In genomic region chr7:22896917-22897316, GRCh38 we compare ENCODE assay signal across 21 cellular contexts.
DNase-seq lines count a peak whose midpoint lies in the region; ATAC-seq and TF ChIP-seq lines count a peak whose summit lies in the region.
"Had no signal": no experiment of that assay in that cellular context is flagged by ENCODE, and none has a peak within 500 bp of the region (broad histone marks: within the 10 kb centered on the region; RNA-seq: fewer than 3 reads in every experiment).

No MANE protein-coding gene starts in this region.

- H3K27ac Mint-ChIP-seq in natural killer cell treated with Interleukin-12 subunit alpha and Interleukin-12 subunit beta and Interleukin-15 and Interleukin-18, amount 100 ng/mL, for 72 hours = peak overlapping the region in 1 of 2 donors; percentile 47
- H3K27ac Mint-ChIP-seq in natural killer cell = no peak overlapping the region
- H3K27ac Mint-ChIP-seq in activated CD8-positive, alpha-beta T cell treated with anti-CD3 and anti-CD28 coated beads for 36 hours = no peak overlapping the region
- H3K27ac Mint-ChIP-seq: CD14-positive monocyte; naive thymus-derived CD4-positive, alpha-beta T cell had no signal

- no peaks in the 10 kb centered on the region for H3K9me3 Mint-ChIP-seq in natural killer cell treated with Interleukin-12 subunit alpha and Interleukin-12 subunit beta and Interleukin-15 and Interleukin-18, amount 100 ng/mL, for 72 hours
- H3K9me3 Mint-ChIP-seq in natural killer cell = no peaks in the 10 kb centered on the region
- H3K9me3 Mint-ChIP-seq in activated CD8-positive, alpha-beta T cell treated with anti-CD3 and anti-CD28 coated beads for 36 hours = no peaks in the 10 kb centered on the region

- intact Hi-C loops in natural killer cell (cut with micrococcal nuclease) (no loop called here), vagina (cut with DNase I) (no loop called here)
- intact Hi-C loops in activated CD8-positive, alpha-beta T cell treated with anti-CD3 and anti-CD28 coated beads for 36 hours (cut with micrococcal nuclease) = no loop called here

- H3K4me1 Mint-ChIP-seq in natural killer cell treated with Interleukin-12 subunit alpha and Interleukin-12 subunit beta and Interleukin-15 and Interleukin-18, amount 100 ng/mL, for 72 hours (ENCODE audit: low read depth in 2 of 2) = peaks cover 7 to 12% of the 10 kb centered on the region in 2 donors
- H3K4me1 Mint-ChIP-seq in natural killer cell = no peaks in the 10 kb centered on the region
- peaks cover 4% of the 10 kb centered on the region for H3K4me1 Mint-ChIP-seq in activated CD8-positive, alpha-beta T cell treated with anti-CD3 and anti-CD28 coated beads for 36 hours (ENCODE audit: low read depth)
- H3K4me1 Mint-ChIP-seq: CD14-positive monocyte had no signal

- CTCF ChIA-PET in activated CD8-positive, alpha-beta T cell treated with anti-CD3 and anti-CD28 coated beads for 36 hours (lab: Charles Lee) = interaction anchor here (1.4 kb wide), 1 partner anchor 159 kb away, joined by 5 read pairs; no protein-coding TSS in a partner anchor

- H3K4me3 ChIP-seq in vagina = no peak overlapping the region
- H3K4me3 ChIP-seq: esophagus squamous epithelium, uterus had no signal

- H3K9me3 ChIP-seq in vagina = no peaks in the 10 kb centered on the region
- H3K9me3 ChIP-seq: esophagus squamous epithelium, uterus had no signal

- ATAC-seq in natural killer cell treated with Interleukin-12 subunit alpha and Interleukin-12 subunit beta and Interleukin-15 and Interleukin-18, amount 100 ng/mL, for 72 hours = peak; percentile 52 to 54
- ATAC-seq in natural killer cell = no peak
- ATAC-seq in activated CD8-positive, alpha-beta T cell treated with anti-CD3 and anti-CD28 coated beads for 36 hours = peak; percentile 37
- ATAC-seq: naive thymus-derived CD4-positive, alpha-beta T cell had no signal

- no peak for TF ChIP-seq CTCF in natural killer cell (IDR thresholded peaks at IDR 0.05)
- TF ChIP-seq CTCF in activated CD8-positive, alpha-beta T cell treated with anti-CD3 and anti-CD28 coated beads for 36 hours (IDR thresholded peaks at IDR 0.05) = no peak
- no peak for TF ChIP-seq CTCF in vagina (IDR thresholded peaks at IDR 0.05)

- TF ChIP-seq POLR2A in vagina (IDR thresholded peaks at IDR 0.05) = no peak

- no peaks in the 10 kb centered on the region for H3K36me3 ChIP-seq in vagina
- H3K36me3 ChIP-seq: esophagus squamous epithelium, uterus had no signal

- no peak for DNase-seq in natural killer cell treated with Interleukin-12 subunit alpha and Interleukin-12 subunit beta and Interleukin-15 and Interleukin-18, amount 100 ng/mL, for 72 hours (ENCODE audit: low spot score)
- DNase-seq in natural killer cell (no peak), iPS DF 4.7 (ENCODE audit: extremely low read depth, low spot score) (peak; percentile 22), NCI-H1105 treated with DMSO at 0.1 percent for 48 hours (lab: John Stamatoyannopoulos, UW) (no peak), germinal center (ENCODE audit: low spot score) (no peak), vagina (ENCODE audit: extremely low spot score in 2 of 2) (no peak)
- no peak for DNase-seq in activated CD8-positive, alpha-beta T cell treated with anti-CD3 and anti-CD28 coated beads for 36 hours
- DNase-seq in stimulated activated CD4-positive, alpha-beta T cell treated with anti-CD3 and anti-CD28 coated beads, Interleukin-1b, Interleukin-23, amount 100 ng/mL, for 48 hours = no peak
- DNase-seq: activated CD4-positive, CD25-positive, alpha-beta regulatory T cell; activated effector memory CD4-positive, alpha-beta T cell treated with anti-CD3 and anti-CD28 coated beads, Interleukin-2, amount 50 U/mL, for 16 hours; amygdala; DMS153; esophagus squamous epithelium; naive thymus-derived CD4-positive, alpha-beta T cell; NCI-H1436 treated with DMSO at 0.1 percent for 48 hours; NCI-H2171; NCI-H526; Right ventricle myocardium superior; stimulated activated CD4-positive, alpha-beta T cell treated with anti-CD3 and anti-CD28 coated beads, Interleukin-4, amount 100 ng/mL, for 1 hour; uterus had no signal

- H3K4me3 Mint-ChIP-seq in natural killer cell treated with Interleukin-12 subunit alpha and Interleukin-12 subunit beta and Interleukin-15 and Interleukin-18, amount 100 ng/mL, for 72 hours = no peak overlapping the region
- H3K4me3 Mint-ChIP-seq in natural killer cell = no peak overlapping the region
- H3K4me3 Mint-ChIP-seq in activated CD8-positive, alpha-beta T cell treated with anti-CD3 and anti-CD28 coated beads for 36 hours = no peak overlapping the region
- H3K4me3 Mint-ChIP-seq: CD14-positive monocyte; naive thymus-derived CD4-positive, alpha-beta T cell had no signal

- no peaks in the 10 kb centered on the region for H3K4me1 ChIP-seq in vagina
- H3K4me1 ChIP-seq: esophagus squamous epithelium, uterus had no signal

- peaks cover 23 to 28% of the 10 kb centered on the region in 2 donors for H3K27me3 Mint-ChIP-seq in natural killer cell treated with Interleukin-12 subunit alpha and Interleukin-12 subunit beta and Interleukin-15 and Interleukin-18, amount 100 ng/mL, for 72 hours
- H3K27me3 Mint-ChIP-seq in natural killer cell (ENCODE audit: low read depth in 2 of 2) = peaks cover 12 to 22% of the 10 kb centered on the region in 2 donors
- peaks cover 7% of the 10 kb centered on the region for H3K27me3 Mint-ChIP-seq in activated CD8-positive, alpha-beta T cell treated with anti-CD3 and anti-CD28 coated beads for 36 hours

- no peaks in the 10 kb centered on the region for H3K36me3 Mint-ChIP-seq in natural killer cell treated with Interleukin-12 subunit alpha and Interleukin-12 subunit beta and Interleukin-15 and Interleukin-18, amount 100 ng/mL, for 72 hours
- H3K36me3 Mint-ChIP-seq in natural killer cell = no peaks in the 10 kb centered on the region
- no peaks in the 10 kb centered on the region for H3K36me3 Mint-ChIP-seq in activated CD8-positive, alpha-beta T cell treated with anti-CD3 and anti-CD28 coated beads for 36 hours (ENCODE audit: low read depth)
- H3K36me3 Mint-ChIP-seq: CD14-positive monocyte; naive thymus-derived CD4-positive, alpha-beta T cell had no signal

- no peak overlapping the region for H3K27ac ChIP-seq in vagina
- H3K27ac ChIP-seq: esophagus squamous epithelium, uterus had no signal

- H3K27me3 ChIP-seq in vagina = no peaks in the 10 kb centered on the region
- H3K27me3 ChIP-seq: esophagus squamous epithelium, uterus had no signal

- POLR2A ChIA-PET in activated CD8-positive, alpha-beta T cell treated with anti-CD3 and anti-CD28 coated beads for 36 hours (lab: Charles Lee) = interaction anchor here (0.9 to 1.6 kb wide), 4 partner anchors 9 to 74 kb away, joined by 3 to 5 read pairs (median 4); partner anchors contain the start of gene TOMM7

Comparison
In these comparisons a context has a peak if more than half of its experiments do, and no peak if none do; other contexts are left out.
1. ATAC-seq: peak in natural killer cell treated with Interleukin-12 subunit alpha and Interleukin-12 subunit beta and Interleukin-15 and Interleukin-18, amount 100 ng/mL, for 72 hours (2 of 2) and activated CD8-positive, alpha-beta T cell treated with anti-CD3 and anti-CD28 coated beads for 36 hours (single experiment); none in natural killer cell (0 of 3).